22 cellular contexts compared by ENCODE assay signal in genomic region chr14:89290813-89291212, GRCh38.
"Had no signal": no experiment of that assay in that cellular context is flagged by ENCODE, and none has a peak within 500 bp of the region (broad histone marks: within the 10 kb centered on the region; RNA-seq: fewer than 3 reads in every experiment).

No MANE protein-coding gene starts in this region.

- H3K27ac ChIP-seq: hepatocyte, left ventricle myocardium inferior, right lobe of liver, upper lobe of left lung had no signal

- ATAC-seq: activated CD4-positive, CD25-positive, alpha-beta regulatory T cell treated with anti-CD3 and anti-CD28 coated beads, Interleukin-2, amount 50 U/mL, for 24 hours; activated T-cell treated with anti-CD3 and anti-CD28 coated beads, Interleukin-2, amount 50 U/mL, for 72 hours; SK-N-SH treated with all-trans-retinoic acid at 6 μM for 48 hours had no signal

- H3K27ac Mint-ChIP-seq: activated T-cell treated with anti-CD3 and anti-CD28 coated beads, Interleukin-2, amount 50 U/mL, for 72 hours; nephron had no signal

- H3K4me3 ChIP-seq: hepatocyte, left ventricle myocardium inferior, right lobe of liver, upper lobe of left lung had no signal

- H3K27me3 ChIP-seq: hepatocyte, right lobe of liver, upper lobe of left lung had no signal

- H3K4me3 Mint-ChIP-seq: activated T-cell treated with anti-CD3 and anti-CD28 coated beads, Interleukin-2, amount 50 U/mL, for 72 hours; brain; nephron had no signal

- H3K9me3 ChIP-seq: left ventricle myocardium inferior, right lobe of liver, upper lobe of left lung had no signal

- H3K27me3 Mint-ChIP-seq: brain had no signal

- DNase-seq: activated gamma-delta T cell; activated naive CD4-positive, alpha-beta T cell treated with anti-CD3 and anti-CD28 coated beads, Interleukin-2, amount 50 U/mL, for 16 hours; activated T-cell treated with anti-CD3 and anti-CD28 coated beads, Interleukin-2, amount 50 U/mL, for 72 hours; aorta; dermis blood vessel endothelial cell; effector CD8-positive, alpha-beta T cell; foreskin melanocyte; left ventricle myocardium inferior; mammary epithelial cell; midbrain; nucleus accumbens; posterior cingulate gyrus; right lobe of liver; small intestine; stimulated activated CD4-positive, alpha-beta T cell treated with anti-CD3 and anti-CD28 coated beads, Interleukin-15, amount 100 ng/mL, for 24 hours; stimulated activated naive CD4-positive, alpha-beta T cell treated with Interleukin-2 at 50 U/mL for 16 hours; upper lobe of left lung had no signal

- H3K4me1 ChIP-seq: right lobe of liver had no signal

- H3K36me3 ChIP-seq: right lobe of liver had no signal

- H3K9me3 Mint-ChIP-seq: activated T-cell treated with anti-CD3 and anti-CD28 coated beads, Interleukin-2, amount 50 U/mL, for 72 hours; brain; nephron had no signal
